13 cellular contexts compared by ENCODE assay signal in the genomic region with DNA sequence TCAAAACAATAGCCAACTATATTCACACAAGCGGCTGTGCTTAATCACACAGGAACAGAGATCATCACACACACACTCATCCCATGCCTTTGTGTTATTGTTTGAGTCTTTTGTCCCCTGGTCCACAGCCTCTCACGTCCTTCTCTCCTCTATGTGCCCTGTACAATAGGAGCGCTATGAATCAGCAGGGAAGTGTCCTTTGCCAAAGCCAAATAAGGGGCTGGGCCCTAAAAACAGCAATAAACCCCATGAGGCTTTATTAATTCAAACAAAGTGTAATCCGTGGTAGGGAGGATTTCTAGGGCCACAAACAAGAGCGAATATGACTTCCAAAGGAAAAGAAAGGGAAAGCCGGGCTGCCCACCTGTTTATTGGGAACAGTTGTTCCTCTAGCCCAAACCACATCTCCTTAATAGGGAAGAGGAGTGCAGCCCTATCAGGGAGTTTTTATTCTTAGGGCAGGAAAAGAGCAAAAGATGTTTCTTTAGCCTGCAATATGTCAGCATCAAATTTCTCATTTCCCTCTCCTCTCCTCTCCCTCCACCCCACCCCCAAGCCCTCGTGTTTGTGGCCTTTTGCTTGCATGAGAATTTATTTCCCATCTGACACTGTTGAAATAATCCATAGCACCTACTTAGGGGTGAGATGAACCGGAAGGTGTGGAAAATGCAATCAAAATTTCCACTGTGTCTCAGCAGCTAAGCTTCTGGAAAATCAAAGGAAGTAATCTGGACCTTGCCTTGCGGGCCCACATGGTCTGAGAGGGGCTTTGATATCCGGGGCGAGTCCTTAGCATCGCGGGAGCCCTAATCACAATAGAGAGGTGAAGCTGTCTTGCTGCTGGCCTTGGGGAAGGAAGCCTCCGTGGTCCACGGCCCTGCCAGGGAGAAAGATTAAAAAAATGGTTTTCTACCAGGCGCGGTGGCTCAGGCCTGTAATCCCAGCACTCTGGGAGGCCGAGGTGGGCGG. TPM values are rescaled to one million over a fixed set of nuclear protein-coding genes. Genes with fewer than 3 reads are reported as not detected.
A peak's percentile ranks its signal among the peaks of the same experiment; 100 is the strongest.
DNase-seq lines count a peak whose midpoint lies in the region; ATAC-seq, FAIRE-seq and TF ChIP-seq lines count a peak whose summit lies in the region.
"Had no signal": no experiment of that assay in that cellular context is flagged by ENCODE, and none has a peak within 500 bp of the region (broad histone marks: within the 10 kb centered on the region; RNA-seq: fewer than 3 reads in every experiment).

No MANE protein-coding gene starts in this region.

- POLR2A ChIA-PET in endothelial cell of umbilical vein (lab: Charles Lee), result no interaction called here

- H2AFZ ChIP-seq in endothelial cell of umbilical vein (ENCODE audit: low read depth, low read length), result no peak overlapping the region

- CTCF ChIA-PET in endothelial cell of umbilical vein (lab: Charles Lee), result no interaction called here

- H3K4me1 ChIP-seq in endothelial cell of umbilical vein (ENCODE audit: control insufficient read depth, extremely low read depth, insufficient read depth, low read length), result peaks cover 8% of the 10 kb centered on the region
- H3K4me1 ChIP-seq in BE2C, result no peaks in the 10 kb centered on the region

- H4K20me1 ChIP-seq in endothelial cell of umbilical vein (replicated peaks; ENCODE audit: control insufficient read depth, extremely low read depth, insufficient read depth, low read length), result no peaks in the 10 kb centered on the region

- H3K4me2 ChIP-seq in endothelial cell of umbilical vein (ENCODE audit: insufficient read depth, low read length), result no peak overlapping the region

- peak overlapping the region; percentile 19 for H3K27ac ChIP-seq in endothelial cell of umbilical vein (ENCODE audit: insufficient read depth, low read depth, low read length)

- peak; percentile 93 for FAIRE-seq in endothelial cell of umbilical vein (lab: Jason Lieb, UNC)

- intact Hi-C loops in endothelial cell of umbilical vein (cut with micrococcal nuclease), result no loop called here

- H3K9me3 Mint-ChIP-seq in neural crest cell, result no peaks in the 10 kb centered on the region
- H3K9me3 Mint-ChIP-seq: IgD-negative memory B cell had no signal

- dilution Hi-C loops in endothelial cell of umbilical vein (cut with MboI; ENCODE audit: extremely low pct_ligation_motif_present, low sequenced_read_pairs), result no loop called here

- H3K4me3 ChIP-seq in endothelial cell of umbilical vein (replicated peaks in 1 of 3; ENCODE audit: insufficient read depth in 1 of 3, low read depth in 1 of 3, low read length in 3 of 3) (no peak overlapping the region), BE2C (ENCODE audit: low read depth, low read length) (no peak overlapping the region)

- TF ChIP-seq CTCF in endothelial cell of umbilical vein (IDR thresholded peaks at IDR 0.05; ENCODE audit: extremely low read depth in 1 of 2, insufficient read depth in 1 of 2, low read depth in 1 of 2, low read length in 2 of 2), result no peak
- TF ChIP-seq CTCF in neural crest cell (conservative IDR thresholded peaks at IDR 0.05), result no peak
- TF ChIP-seq CTCF in BE2C (IDR thresholded peaks at IDR 0.05; ENCODE audit: low read depth, low read length), result no peak

- H3K9me1 ChIP-seq in endothelial cell of umbilical vein (replicated peaks; ENCODE audit: control insufficient read depth, extremely low read depth, insufficient read depth, low read length), result no peaks in the 10 kb centered on the region

- H3K27me3 Mint-ChIP-seq in neural crest cell (ENCODE audit: low read depth), result no peaks in the 10 kb centered on the region
- H3K27me3 Mint-ChIP-seq: activated CD4-positive, alpha-beta T cell treated with anti-CD3 and anti-CD28 coated beads for 36 hours; IgD-negative memory B cell; naive thymus-derived CD8-positive, alpha-beta T cell had no signal

- H3K36me3 ChIP-seq in endothelial cell of umbilical vein (ENCODE audit: control insufficient read depth in 2 of 2, extremely low read depth in 1 of 2, insufficient read depth in 2 of 2, low read length in 2 of 2) (no peaks in the 10 kb centered on the region), BE2C (no peaks in the 10 kb centered on the region)

- BruUV-seq in endothelial cell of umbilical vein (replicated peaks; lab: Mats Ljungman, UMichigan), result no TSS peak

- H3K79me2 ChIP-seq in endothelial cell of umbilical vein (ENCODE audit: control insufficient read depth, insufficient read depth, low read length), result no peaks in the 10 kb centered on the region

- H3K27me3 ChIP-seq in endothelial cell of umbilical vein (ENCODE audit: control insufficient read depth in 2 of 2, insufficient read depth in 2 of 2, low read length in 2 of 2) (peaks cover 3 to 4% of the 10 kb centered on the region in 2 experiments), BE2C (peaks cover 4% of the 10 kb centered on the region; the same call in 1 of the 2 replicates)

- no peaks in the 10 kb centered on the region for H3K36me3 Mint-ChIP-seq in neural crest cell (ENCODE audit: low read depth)
- H3K36me3 Mint-ChIP-seq: IgD-negative memory B cell; naive thymus-derived CD8-positive, alpha-beta T cell had no signal

- peak overlapping the region; percentile 70 for H3K27ac Mint-ChIP-seq in neural crest cell (ENCODE audit: unreplicated experiment)
- H3K27ac Mint-ChIP-seq: activated CD4-positive, alpha-beta T cell treated with anti-CD3 and anti-CD28 coated beads for 36 hours; IgD-negative memory B cell had no signal

- no peak overlapping the region for H3K9ac ChIP-seq in endothelial cell of umbilical vein (replicated peaks; ENCODE audit: extremely low read depth, insufficient read depth, low read length)

- no peak overlapping the region for H3K4me3 Mint-ChIP-seq in neural crest cell
- H3K4me3 Mint-ChIP-seq: activated CD4-positive, alpha-beta T cell treated with anti-CD3 and anti-CD28 coated beads for 36 hours; IgD-negative memory B cell; naive thymus-derived CD8-positive, alpha-beta T cell had no signal

- DNase-seq in DMS153 (lab: John Stamatoyannopoulos, UW), result peak; percentile 98
- peak; percentile 57 for DNase-seq in NCI-H345 (lab: John Stamatoyannopoulos, UW)
- DNase-seq in endothelial cell of umbilical vein (ENCODE audit: low read depth, low spot score), result peak; percentile 66
- DNase-seq in neural crest cell (ENCODE audit: low read depth, low spot score), result no peak
- DNase-seq in BE2C, result no peak
- DNase-seq in OCI-M2 (lab: John Stamatoyannopoulos, UW; ENCODE audit: unreplicated experiment), result no peak
- DNase-seq in HCEC 1CT, result no peak
- DNase-seq: activated CD4-positive, alpha-beta T cell treated with anti-CD3 and anti-CD28 coated beads for 36 hours; naive thymus-derived CD8-positive, alpha-beta T cell; NCI-H524; stimulated activated naive CD8-positive, alpha-beta T cell treated with anti-CD3 and anti-CD28 coated beads, Interleukin-15, Interleukin-2, amounts not matched to agents 100 U/mL and 50 U/mL, for 24 hours had no signal

- H3K4me1 Mint-ChIP-seq in neural crest cell, result peaks cover 47% of the 10 kb centered on the region

- H3K9me3 ChIP-seq in endothelial cell of umbilical vein (replicated peaks; ENCODE audit: control insufficient read depth, insufficient read depth, low read length) (no peaks in the 10 kb centered on the region), BE2C (no peaks in the 10 kb centered on the region)

- no peak for ATAC-seq in HG03108 (IDR thresholded peaks at IDR 0.05; ENCODE audit: unreplicated experiment)
- ATAC-seq: activated CD4-positive, alpha-beta T cell treated with anti-CD3 and anti-CD28 coated beads for 36 hours; naive thymus-derived CD8-positive, alpha-beta T cell; stimulated activated naive CD8-positive, alpha-beta T cell treated with anti-CD3 and anti-CD28 coated beads, Interleukin-15, Interleukin-2, amounts not matched to agents 100 U/mL and 50 U/mL, for 24 hours had no signal

- TF ChIP-seq POLR2A in endothelial cell of umbilical vein (IDR thresholded peaks at IDR 0.05; ENCODE audit: low read depth, low read length), result no peak

TF ChIP-seq in endothelial cell of umbilical vein, 7 proteins besides CTCF, POLR2A, EP300 and RAD21:
- TF ChIP-seq MYC (IDR thresholded peaks at IDR 0.05; ENCODE audit: low read depth, low read length) (no peak), FOS (IDR thresholded peaks at IDR 0.05; ENCODE audit: borderline replicate concordance, insufficient read depth, low read length) (peak; percentile 75), JUN (IDR thresholded peaks at IDR 0.05; ENCODE audit: borderline replicate concordance, insufficient read depth, insufficient read length, low read depth) (peak; percentile 36)

RNA-seq across cellular contexts. Expression of gene ITPKB, which starts 45.3 kb away (rescaled TPM):
- 34.8 and 37.2 TPM in 2 replicates for total RNA-seq in endothelial cell of umbilical vein
- 7.2 and 7.7 TPM in 2 replicates for polyA plus RNA-seq in endothelial cell of umbilical vein
- polyA plus RNA-seq in endothelial cell of umbilical vein (2011; cell fraction: cytosol; rRNA removed), result 5.2 and 6.4 TPM in 2 replicates
- 16.7 and 18.5 TPM in 2 replicates for polyA plus RNA-seq in endothelial cell of umbilical vein (2011; cell fraction: nucleus; rRNA removed)
- 8.2 and 9.9 TPM in 2 replicates for polyA plus RNA-seq in endothelial cell of umbilical vein (2012)
- polyA minus RNA-seq in endothelial cell of umbilical vein, result 18.9 and 21.7 TPM in 2 replicates
- polyA minus RNA-seq in endothelial cell of umbilical vein (2011; cell fraction: cytosol; rRNA and poly(A)+ RNA removed), result 0.20 TPM
- polyA minus RNA-seq in endothelial cell of umbilical vein (2011; cell fraction: nucleus; rRNA and poly(A)+ RNA removed), result 23.3 and 33.6 TPM in 2 replicates
- 12.7 and 13.7 TPM in 2 replicates for total RNA-seq in neural crest cell
- polyA plus RNA-seq in BE2C (2012; ENCODE audit: insufficient read depth, insufficient read length, low read depth), result 0.25 TPM

Comparison
In these comparisons a context has a peak if more than half of its experiments do, and no peak if none do; other contexts are left out.
1. DNase-seq: peak in DMS153 (single experiment), NCI-H345 (single experiment) and endothelial cell of umbilical vein (single experiment); none in neural crest cell (single experiment), BE2C (single experiment), OCI-M2 (single experiment) and HCEC 1CT (single experiment).